ENCODE assay signal across 12 cellular contexts in the genomic region with DNA sequence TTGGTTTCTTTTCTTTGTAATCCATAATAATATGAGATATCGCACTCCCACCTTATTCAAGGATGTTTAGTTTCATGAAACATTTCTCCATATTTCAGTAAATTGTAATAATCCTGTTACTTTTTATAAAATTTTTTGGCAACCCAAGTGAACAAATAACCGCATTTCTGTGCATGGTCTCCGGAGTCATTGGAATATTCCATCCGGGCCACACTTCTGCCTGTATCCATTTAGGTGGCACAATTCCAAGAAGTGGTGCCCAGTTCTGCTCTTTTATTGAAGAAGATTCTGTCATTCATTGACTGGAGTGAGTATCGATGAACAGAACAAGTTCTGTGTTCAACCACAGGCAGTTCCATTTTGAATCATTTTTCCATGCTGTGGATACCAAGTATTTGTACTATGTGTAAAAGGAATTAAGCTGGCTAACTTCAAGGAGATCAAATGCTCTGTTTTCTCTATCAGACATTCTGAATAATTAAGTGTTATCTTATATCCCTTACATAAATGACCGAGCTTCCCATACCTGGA. TPM values are rescaled to one million over a fixed set of nuclear protein-coding genes. Genes with fewer than 3 reads are reported as not detected.
DNase-seq lines count a peak whose midpoint lies in the region; ATAC-seq and TF ChIP-seq lines count a peak whose summit lies in the region.
"Had no signal": no experiment of that assay in that cellular context is flagged by ENCODE, and none has a peak within 500 bp of the region (broad histone marks: within the 10 kb centered on the region; RNA-seq: fewer than 3 reads in every experiment).

No MANE protein-coding gene starts in this region.

- peak overlapping the region; percentile 86 for H3K4me2 ChIP-seq in BLaER1
- H3K4me2 ChIP-seq in neural progenitor cell = no peak overlapping the region

- H3K27me3 Mint-ChIP-seq in neural progenitor cell (ENCODE audit: insufficient read depth, low read depth) = no peaks in the 10 kb centered on the region

- no peak overlapping the region for H3K27ac Mint-ChIP-seq in neural progenitor cell

- H3K4me1 ChIP-seq in BLaER1 = peaks cover 39% of the 10 kb centered on the region
- peaks cover 23% of the 10 kb centered on the region for H3K4me1 ChIP-seq in body of pancreas
- H3K4me1 ChIP-seq in neural progenitor cell = no peaks in the 10 kb centered on the region
- H3K4me1 ChIP-seq: foreskin keratinocyte had no signal

- H3K27ac ChIP-seq in BLaER1 (no peak overlapping the region), body of pancreas (peak overlapping the region in 1 of 4 donors; percentile 44), neural progenitor cell (no peak overlapping the region)
- H3K27ac ChIP-seq: foreskin keratinocyte had no signal

- no peaks in the 10 kb centered on the region for H3F3A ChIP-seq in neural progenitor cell (ENCODE audit: low read depth)

- no peak overlapping the region; the same call in 1 of the 2 replicates for H3K9ac ChIP-seq in BLaER1
- no peak overlapping the region for H3K9ac ChIP-seq in neural progenitor cell

- intact Hi-C loops in body of pancreas (cut with DNase I) = no loop called here

- H4K20me1 ChIP-seq in BLaER1 (no peaks in the 10 kb centered on the region), neural progenitor cell (ENCODE audit: low read depth) (no peaks in the 10 kb centered on the region)

- no peak overlapping the region for H3K4me3 Mint-ChIP-seq in neural progenitor cell

- no peak for TF ChIP-seq CTCF in body of pancreas (IDR thresholded peaks at IDR 0.05)
- no peak for TF ChIP-seq CTCF in neural progenitor cell (IDR thresholded peaks at IDR 0.05)

- H3K4me3 ChIP-seq in BLaER1 (no peak overlapping the region), body of pancreas (no peak overlapping the region), neural progenitor cell (no peak overlapping the region)
- H3K4me3 ChIP-seq: lung had no signal

- H3K9me3 ChIP-seq in BLaER1 (no peaks in the 10 kb centered on the region), body of pancreas (no peaks in the 10 kb centered on the region), neural progenitor cell (ENCODE audit: low read depth) (no peaks in the 10 kb centered on the region)
- H3K9me3 ChIP-seq: spleen had no signal

- H3K27me3 ChIP-seq in BLaER1 (no peaks in the 10 kb centered on the region), body of pancreas (no peaks in the 10 kb centered on the region), neural progenitor cell (no peaks in the 10 kb centered on the region)
- H3K27me3 ChIP-seq: foreskin keratinocyte, spleen had no signal

- no peaks in the 10 kb centered on the region for H3K36me3 ChIP-seq in BLaER1
- no peaks in the 10 kb centered on the region for H3K36me3 ChIP-seq in body of pancreas (replicated peaks in 1 of 2; ENCODE audit: insufficient read depth in 1 of 2, low read depth in 2 of 2)
- no peaks in the 10 kb centered on the region for H3K36me3 ChIP-seq in neural progenitor cell
- H3K36me3 ChIP-seq: spleen had no signal

- H2AFZ ChIP-seq in neural progenitor cell (replicated peaks) = peak overlapping the region; percentile 86

- H3K36me3 Mint-ChIP-seq in neural progenitor cell = no peaks in the 10 kb centered on the region

- peaks cover 5% of the 10 kb centered on the region for H3K4me1 Mint-ChIP-seq in neural progenitor cell

- H3K79me2 ChIP-seq in neural progenitor cell (ENCODE audit: low read depth) = no peaks in the 10 kb centered on the region

- ATAC-seq in body of pancreas = peak; percentile 14
- no peak for ATAC-seq in HG02571 (IDR thresholded peaks at IDR 0.05; ENCODE audit: unreplicated experiment)

- DNase-seq in HT-29 (ENCODE audit: low spot score) = peak; percentile 7
- no peak for DNase-seq in body of pancreas
- no peak for DNase-seq in neural progenitor cell (ENCODE audit: low spot score)
- no peak for DNase-seq in mesenteric fat pad (ENCODE audit: low spot score)
- DNase-seq in NCI-H2196 treated with DMSO at 0.1 percent for 48 hours (lab: John Stamatoyannopoulos, UW; ENCODE audit: unreplicated experiment) = no peak
- no peak for DNase-seq in stimulated activated CD4-positive, alpha-beta T cell treated with anti-CD3 and anti-CD28 coated beads, Interleukin-2, amount 100 ng/mL, for 24 hours
- DNase-seq: NCI-H187 treated with DMSO at 0.1 percent for 48 hours, spleen had no signal

- WGBS in body of pancreas, 2 donors = 19 to 26% methylated on average over 6 of the region's 6 CpGs

- no peaks in the 10 kb centered on the region for H3K9me3 Mint-ChIP-seq in neural progenitor cell

- TF ChIP-seq POLR2A in body of pancreas (IDR thresholded peaks at IDR 0.05) = no peak

RNA-seq across cellular contexts. Expression of a gene that starts 26.6 kb away (rescaled TPM):
- total RNA-seq in HT-29 (2014; rRNA removed; shearing (Covaris generic)) = not detected in 2 replicates
- total RNA-seq in body of pancreas (not detected), neural progenitor cell (ENCODE audit: low replicate concordance) (not detected in 2 replicates), mesenteric fat pad (0.22 TPM)
- total RNA-seq: foreskin keratinocyte had no signal

RNA-seq across cellular contexts. Expression of a gene that starts 42.4 kb away (rescaled TPM):
- not detected in 2 replicates for total RNA-seq in HT-29 (2014; rRNA removed; shearing (Covaris generic))
- not detected for total RNA-seq in body of pancreas
- total RNA-seq in neural progenitor cell (ENCODE audit: low replicate concordance) = not detected in 2 replicates
- total RNA-seq in mesenteric fat pad = 0.64 TPM
- total RNA-seq: foreskin keratinocyte had no signal
